ENCODE assay signal across 8 cellular contexts in genomic region chr3:157637866-157638265, GRCh38.
"Had no signal": no experiment of that assay in that cellular context is flagged by ENCODE, and none has a peak within 500 bp of the region (broad histone marks: within the 10 kb centered on the region; RNA-seq: fewer than 3 reads in every experiment).

No MANE protein-coding gene starts in this region.

- H3K4me1 Mint-ChIP-seq: GM23338, H9, IgD-negative memory B cell had no signal

- FAIRE-seq: H1, H54, HTR-8/SVneo had no signal

- H3K4me3 Mint-ChIP-seq: GM23338, H9, IgD-negative memory B cell had no signal

- H3K4me3 ChIP-seq: GM23338 had no signal

- ATAC-seq: GM23338 had no signal

- H3K36me3 Mint-ChIP-seq: IgD-negative memory B cell had no signal

- H3K27ac Mint-ChIP-seq: GM23338, H9, IgD-negative memory B cell had no signal

- H3K4me2 ChIP-seq: GM23338 had no signal

- H2AFZ ChIP-seq: GM23338 had no signal

- DNase-seq: H9, HCEC 1CT, KG1 had no signal
